In genomic region chr3:159911011-159911663, GRCh38 we compare ENCODE assay signal across 8 cellular contexts.
DNase-seq lines count a peak whose midpoint lies in the region; ATAC-seq and FAIRE-seq lines count a peak whose summit lies in the region.

No MANE protein-coding gene starts in this region.

- H3K36me3 ChIP-seq in stomach smooth muscle (ENCODE audit: control insufficient read depth in 2 of 2, insufficient read depth in 2 of 2, low read length in 2 of 2) = no peaks in the 10 kb centered on the region

- FAIRE-seq in GM19239 (lab: Jason Lieb, UNC) = peak; percentile 97

- H3K9ac ChIP-seq in stomach smooth muscle (ENCODE audit: low read length in 2 of 2) = peak overlapping the region; percentile 14 to 30

- H3K4me1 Mint-ChIP-seq in effector memory CD8-positive, alpha-beta T cell (ENCODE audit: low read depth in 2 of 2) = peaks cover 5 to 9% of the 10 kb centered on the region in 2 donors

- H3K9me3 ChIP-seq in stomach smooth muscle (ENCODE audit: control insufficient read depth in 2 of 2, low read length in 2 of 2) = no peaks in the 10 kb centered on the region

- DNase-seq in AG20443 (ENCODE audit: low spot score) (peak; percentile 46), GM19239 (ENCODE audit: insufficient read length, low spot score) (no peak), mesenteric fat pad (ENCODE audit: low spot score) (no peak), GM03348 (ENCODE audit: low spot score) (no peak)
- DNase-seq in effector memory CD8-positive, alpha-beta T cell = no peak
- DNase-seq in effector CD8-positive, alpha-beta T cell (lab: John Stamatoyannopoulos, UW) = no peak

- peaks cover 0 to 4% of the 10 kb centered on the region in 2 donors for H3K27me3 Mint-ChIP-seq in effector memory CD8-positive, alpha-beta T cell

- H3K4me1 ChIP-seq in stomach smooth muscle (ENCODE audit: control insufficient read depth, insufficient read depth, low read length) = no peaks in the 10 kb centered on the region

- H3K36me3 Mint-ChIP-seq in effector memory CD8-positive, alpha-beta T cell (ENCODE audit: insufficient read depth) = no peaks in the 10 kb centered on the region

- peak overlapping the region; percentile 38 for H3K27ac ChIP-seq in stomach smooth muscle (ENCODE audit: low read length)

- ATAC-seq in HG03469 (IDR thresholded peaks at IDR 0.05; ENCODE audit: unreplicated experiment) = peak; percentile 86
- no peak for ATAC-seq in effector memory CD8-positive, alpha-beta T cell (replicated peaks)

- no peaks in the 10 kb centered on the region for H3K9me3 Mint-ChIP-seq in effector memory CD8-positive, alpha-beta T cell

- peak overlapping the region; percentile 31 to 67 for H3K4me3 ChIP-seq in stomach smooth muscle (ENCODE audit: low read length in 2 of 2)

- H3K27ac Mint-ChIP-seq in effector memory CD8-positive, alpha-beta T cell = peak overlapping the region in 1 of 2 donors; percentile 25

- no peaks in the 10 kb centered on the region for H3K27me3 ChIP-seq in stomach smooth muscle (ENCODE audit: control insufficient read depth in 1 of 2, insufficient read depth in 2 of 2, low read length in 2 of 2)

- peak overlapping the region; percentile 2 to 47 for H3K4me3 Mint-ChIP-seq in effector memory CD8-positive, alpha-beta T cell
